In genomic region chr3:81732642-81733041, GRCh38 we compare ENCODE assay signal across 19 cellular contexts. TPM values are rescaled to one million over a fixed set of nuclear protein-coding genes. Genes with fewer than 3 reads are reported as not detected.
DNase-seq lines count a peak whose midpoint lies in the region; ATAC-seq, FAIRE-seq and TF ChIP-seq lines count a peak whose summit lies in the region.
"Had no signal": no experiment of that assay in that cellular context is flagged by ENCODE, and none has a peak within 500 bp of the region (broad histone marks: within the 10 kb centered on the region; RNA-seq: fewer than 3 reads in every experiment).

No MANE protein-coding gene starts in this region.

- TF ChIP-seq POLR2A in K562 (conservative IDR thresholded peaks at IDR 0.05): no peak
- no peak for TF ChIP-seq POLR2A in sigmoid colon (IDR thresholded peaks at IDR 0.05)

- ATAC-seq in K562 (no peak), HG02623 (IDR thresholded peaks at IDR 0.05; ENCODE audit: unreplicated experiment) (no peak)
- ATAC-seq: GM12878, HepG2 had no signal

- peaks cover 67% of the 10 kb centered on the region for H3K4me1 Mint-ChIP-seq in HFFc6 (ENCODE audit: low read depth)
- H3K4me1 Mint-ChIP-seq in nephron progenitor cell: peaks cover 7% of the 10 kb centered on the region

- peak overlapping the region; percentile 33 for H3K27ac Mint-ChIP-seq in HFFc6
- H3K27ac Mint-ChIP-seq in nephron progenitor cell: peak overlapping the region; percentile 2
- H3K27ac Mint-ChIP-seq: B cell; CD4-positive, alpha-beta T cell had no signal

- no peaks in the 10 kb centered on the region for H3K27me3 ChIP-seq in K562 (ENCODE audit: control insufficient read depth in 2 of 2, insufficient read depth in 2 of 2, low read length in 2 of 2)
- H3K27me3 ChIP-seq in sigmoid colon: no peaks in the 10 kb centered on the region

- no peak for TF ChIP-seq RAD21 in K562 (CRISPR knock-in tag; conservative IDR thresholded peaks at IDR 0.05 in 1 of 2, IDR thresholded peaks at IDR 0.05 in 1 of 2)

- H3K4me3 ChIP-seq in K562: no peak overlapping the region
- H3K4me3 ChIP-seq in sigmoid colon: no peak overlapping the region
- H3K4me3 ChIP-seq: GM12878 had no signal

- 12% methylated on average over 4 of the region's 4 CpGs for WGBS in K562 (ENCODE audit: insufficient coverage, low coverage, missing lambda C conversion rate)
- 90 to 91% methylated on average over 4 of the region's 4 CpGs for WGBS in sigmoid colon, 2 donors

- TF ChIP-seq CTCF in HFFc6 (IDR thresholded peaks at IDR 0.05): no peak
- TF ChIP-seq CTCF in K562 (IDR thresholded peaks at IDR 0.05 in 2 of 3, conservative IDR thresholded peaks at IDR 0.05 in 1 of 3; ENCODE audit: insufficient read depth in 2 of 3, low read depth in 1 of 3, low read length in 3 of 3): no peak
- no peak for TF ChIP-seq CTCF in nephron progenitor cell (IDR thresholded peaks at IDR 0.05)
- TF ChIP-seq CTCF in sigmoid colon (IDR thresholded peaks at IDR 0.05): no peak

- TF ChIP-seq EP300 in K562 (IDR thresholded peaks at IDR 0.05; ENCODE audit: low read length) (no peak), sigmoid colon (IDR thresholded peaks at IDR 0.05) (no peak)

- intact Hi-C loops in K562 (cut with micrococcal nuclease) (no loop called here), sigmoid colon (cut with DNase I) (no loop called here)

- H3K27me3 Mint-ChIP-seq in HFFc6 (ENCODE audit: insufficient read depth) (no peaks in the 10 kb centered on the region; the same call in 1 of the 2 replicates), nephron progenitor cell (ENCODE audit: low read depth, poor library complexity) (no peaks in the 10 kb centered on the region)
- H3K27me3 Mint-ChIP-seq: B cell; CD4-positive, alpha-beta T cell had no signal

- no peaks in the 10 kb centered on the region for H3K9me1 ChIP-seq in K562 (ENCODE audit: control insufficient read depth, insufficient read depth, low read length)

- H3K4me2 ChIP-seq in K562 (ENCODE audit: insufficient read depth, low read length): no peak overlapping the region

- CTCF ChIA-PET in K562 (lab: Yijun Ruan, JAX; ENCODE audit: low intra/inter-chr PET ratio): no interaction called here

- in situ Hi-C loops in K562 (cut with MboI): no loop called here

- H3K27ac ChIP-seq in K562 (ENCODE audit: extremely low read depth, low read depth, low read length) (no peak overlapping the region), sigmoid colon (no peak overlapping the region)

- no peak overlapping the region; a peak in 1 of 4 replicates for H3K9ac ChIP-seq in K562 (ENCODE audit: insufficient read depth in 1 of 2, low read depth in 2 of 2, low read length in 2 of 2)

- no peaks in the 10 kb centered on the region for H3K9me3 ChIP-seq in K562 (replicated peaks; ENCODE audit: control insufficient read depth, insufficient read depth, low read depth, low read length)
- no peaks in the 10 kb centered on the region for H3K9me3 ChIP-seq in sigmoid colon

- H3K36me3 Mint-ChIP-seq in HFFc6 (ENCODE audit: low read depth) (peaks cover 12% of the 10 kb centered on the region), nephron progenitor cell (ENCODE audit: low read depth) (peaks cover 5% of the 10 kb centered on the region)

- POLR2A ChIA-PET in K562 (lab: Yijun Ruan, JAX): interaction anchor here (1.6 kb wide), 1 partner anchor 15 kb away, joined by 5 read pairs; no protein-coding TSS in a partner anchor

- DNase-seq in ELF-1 (ENCODE audit: low read depth, low spot score): peak; percentile 7
- no peak for DNase-seq in HFFc6
- DNase-seq in K562 (ENCODE audit: extremely low read depth in 1 of 4, low spot score in 3 of 4): no peak
- DNase-seq in nephron progenitor cell: no peak
- DNase-seq in NCI-H2081 treated with DMSO at 0.1 percent for 48 hours (lab: John Stamatoyannopoulos, UW): no peak
- no peak for DNase-seq in sigmoid colon
- no peak for DNase-seq in T-helper 9 cell
- DNase-seq: ACHN; C1 segment of cervical spinal cord; Calu3; CD4-positive, alpha-beta T cell; DMS 273 treated with DMSO at 0.1 percent for 48 hours; HCEC 1CT had no signal

- H3K4me1 ChIP-seq in K562 (replicated peaks in 1 of 2; ENCODE audit: control insufficient read depth in 2 of 2, insufficient read depth in 2 of 2, low read length in 2 of 2): peaks cover 0 to 3% of the 10 kb centered on the region in 2 experiments; a peak in 1 of 5 replicates
- H3K4me1 ChIP-seq in sigmoid colon: peaks cover 0 to 10% (median 2%) of the 10 kb centered on the region in 4 donors

- H4K20me1 ChIP-seq in K562 (replicated peaks; ENCODE audit: control insufficient read depth, insufficient read depth, low read length): no peaks in the 10 kb centered on the region

- no peak overlapping the region for H2AFZ ChIP-seq in K562 (ENCODE audit: low read depth, low read length)

- BruUV-seq in K562 (replicated peaks; lab: Mats Ljungman, UMichigan): no TSS peak

- no peak for FAIRE-seq in K562 (lab: Jason Lieb, UNC)
- FAIRE-seq: GM12878, GM18507, HepG2, HTR-8/SVneo had no signal

- H3K36me3 ChIP-seq in K562 (ENCODE audit: control insufficient read depth, insufficient read depth, low read length) (no peaks in the 10 kb centered on the region), sigmoid colon (no peaks in the 10 kb centered on the region)

- H3K79me2 ChIP-seq in K562 (ENCODE audit: control insufficient read depth, insufficient read depth, low read length): no peaks in the 10 kb centered on the region; the same call in 2 of the 3 replicates

- H3K4me3 Mint-ChIP-seq in HFFc6 (no peak overlapping the region), nephron progenitor cell (no peak overlapping the region)
- H3K4me3 Mint-ChIP-seq: B cell; CD4-positive, alpha-beta T cell had no signal

- H3K9me3 Mint-ChIP-seq in HFFc6 (no peaks in the 10 kb centered on the region), nephron progenitor cell (peaks cover 5% of the 10 kb centered on the region)
- H3K9me3 Mint-ChIP-seq: CD4-positive, alpha-beta T cell had no signal

TF ChIP-seq in K562, 482 proteins besides CTCF, POLR2A, EP300 and RAD21 (continues in another document):
- TF ChIP-seq, protein P1, sequence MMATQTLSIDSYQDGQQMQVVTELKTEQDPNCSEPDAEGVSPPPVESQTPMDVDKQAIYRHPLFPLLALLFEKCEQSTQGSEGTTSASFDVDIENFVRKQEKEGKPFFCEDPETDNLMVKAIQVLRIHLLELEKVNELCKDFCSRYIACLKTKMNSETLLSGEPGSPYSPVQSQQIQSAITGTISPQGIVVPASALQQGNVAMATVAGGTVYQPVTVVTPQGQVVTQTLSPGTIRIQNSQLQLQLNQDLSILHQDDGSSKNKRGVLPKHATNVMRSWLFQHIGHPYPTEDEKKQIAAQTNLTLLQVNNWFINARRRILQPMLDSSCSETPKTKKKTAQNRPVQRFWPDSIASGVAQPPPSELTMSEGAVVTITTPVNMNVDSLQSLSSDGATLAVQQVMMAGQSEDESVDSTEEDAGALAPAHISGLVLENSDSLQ (IDR thresholded peaks at IDR 0.05): peak; percentile 78
- 0 out of 2 replicates have a peak, but pooled peaks have one; percentile 27 for TF ChIP-seq HMBOX1 (IDR thresholded peaks at IDR 0.05)

RNA-seq across cellular contexts. Expression of gene GBE1, which starts 28.8 kb away (rescaled TPM):
- 10 to 100 TPM; 78.3 to 93.4 (median 87.8) TPM for total RNA-seq in HFFc6 (2021; fragmentation: NEBNext Ultra II Directional; extraction: Animal tissue kit (Norgen Biotek cat#: 25700))
- total RNA-seq in K562 (2011; cell fraction: chromatin; rRNA removed; ENCODE audit: low replicate concordance): 23.8 and 50.0 TPM in 2 replicates
- 12.1 and 12.3 TPM in 2 replicates for total RNA-seq in K562 (2011; cell fraction: nucleolus; rRNA removed)
- 17.7 and 23.6 TPM in 2 replicates for total RNA-seq in K562 (2011; cell fraction: nucleoplasm; rRNA removed)
- total RNA-seq in K562 (2014; rRNA removed) (8.1 and 9.4 TPM in 2 replicates), K562 (2014; rRNA removed; fragmentation: Illumina TruSeq; extraction: Trizol) (18.2 and 21.6 TPM in 2 replicates), K562 (2015; rRNA removed; fragmentation: Illumina TruSeq; extraction: Trizol) (20.0 and 23.4 TPM in 2 replicates), K562 (2021) (13.8 TPM in 2 replicates), sigmoid colon (10 to 100 TPM; 12.1 to 24.6 (median 20.4) TPM)
- polyA plus RNA-seq in K562 (2011; rRNA removed) (15.6 and 25.6 TPM in 2 replicates), K562 (2014; fragmentation: Illumina TruSeq; extraction: Trizol) (12.2 and 13.1 TPM in 2 replicates), K562 (2014; fragmentation: Nextera tagmentation; extraction: Ambion mirVana) (1 to 10 TPM; 7.9 to 9.2 TPM), K562 (2014; rRNA removed) (9.5 and 9.9 TPM in 2 replicates), sigmoid colon (10 to 100 TPM; 10.2 to 10.9 (median 10.8) TPM)
- 5.0 and 10.7 TPM in 2 replicates for polyA plus RNA-seq in K562 (2011; cell fraction: cytosol; rRNA removed)
- polyA plus RNA-seq in K562 (2011; cell fraction: nucleus; rRNA removed): 6.8 and 8.0 TPM in 2 replicates
- 12.7 and 21.1 TPM in 2 replicates for polyA plus RNA-seq in K562 (2012)
- polyA minus RNA-seq in K562 (2011; rRNA and poly(A)+ RNA removed): 45.0 and 45.3 TPM in 2 replicates
- polyA minus RNA-seq in K562 (2011; cell fraction: cytosol; rRNA and poly(A)+ RNA removed): 10.6 and 12.1 TPM in 2 replicates
- polyA minus RNA-seq in K562 (2011; cell fraction: nucleus; rRNA and poly(A)+ RNA removed): 36.9 and 43.8 TPM in 2 replicates
